In genomic region chr15:74269362-74270035, GRCh38 we compare ENCODE assay signal across 18 cellular contexts. TPM values are rescaled to one million over a fixed set of nuclear protein-coding genes. Genes with fewer than 3 reads are reported as not detected.
A peak's percentile ranks its signal among the peaks of the same experiment; 100 is the strongest.
DNase-seq lines count a peak whose midpoint lies in the region; ATAC-seq and TF ChIP-seq lines count a peak whose summit lies in the region.
"Had no signal": no experiment of that assay in that cellular context is flagged by ENCODE, and none has a peak within 500 bp of the region (broad histone marks: within the 10 kb centered on the region; RNA-seq: fewer than 3 reads in every experiment).

No MANE protein-coding gene starts in this region.

- H3K36me3 ChIP-seq in tibial nerve (no peaks in the 10 kb centered on the region), prostate gland (no peaks in the 10 kb centered on the region)
- H3K36me3 ChIP-seq: Peyer's patch had no signal

- H3K27ac ChIP-seq in tibial nerve = no peak overlapping the region
- H3K27ac ChIP-seq in prostate gland = no peak overlapping the region
- H3K27ac ChIP-seq: HL-60, Peyer's patch had no signal

- peak; percentile 62 for DNase-seq in COR-L47 (lab: John Stamatoyannopoulos, UW)
- peak; percentile 17 for DNase-seq in NCI-H1105 (lab: John Stamatoyannopoulos, UW)
- DNase-seq in NCI-H345 treated with DMSO at 0.1 percent for 48 hours (lab: John Stamatoyannopoulos, UW; ENCODE audit: unreplicated experiment) = peak; percentile 23
- no peak for DNase-seq in left colon
- DNase-seq in tibial nerve (ENCODE audit: low spot score in 2 of 2) = no peak
- DNase-seq in prostate gland (ENCODE audit: low spot score) = no peak
- DNase-seq: ACHN; CD4-positive, CD25-positive, alpha-beta regulatory T cell; HFFc6; MV-4-11; NCI-H187; NCI-H524 treated with DMSO at 0.1 percent for 48 hours; Peyer's patch; Right ventricle myocardium superior; T-helper 17 cell had no signal

- ATAC-seq in left colon (peak; percentile 62), GM18873 (IDR thresholded peaks at IDR 0.05; ENCODE audit: low FRiP score, unreplicated experiment) (no peak)
- ATAC-seq: SK-N-SH treated with all-trans-retinoic acid at 6 μM for 48 hours, T-helper 17 cell had no signal

- no peak for TF ChIP-seq EP300 in tibial nerve (IDR thresholded peaks at IDR 0.05)

- TF ChIP-seq POLR2A in tibial nerve (IDR thresholded peaks at IDR 0.05) (no peak), prostate gland (IDR thresholded peaks at IDR 0.05) (no peak)

- TF ChIP-seq CTCF in tibial nerve (IDR thresholded peaks at IDR 0.05) (no peak), prostate gland (IDR thresholded peaks at IDR 0.05) (no peak)

- H3K9me3 ChIP-seq in tibial nerve = no peaks in the 10 kb centered on the region
- H3K9me3 ChIP-seq in prostate gland = no peaks in the 10 kb centered on the region
- H3K9me3 ChIP-seq: Peyer's patch had no signal

- H3K4me3 ChIP-seq in tibial nerve (no peak overlapping the region), prostate gland (no peak overlapping the region)
- H3K4me3 ChIP-seq: Peyer's patch had no signal

- 89 to 93% methylated on average over 5 to 8 of the region's 8 CpGs for WGBS in tibial nerve, 2 donors
- 84% methylated on average over 8 of the region's 8 CpGs for WGBS in prostate gland

- H3K4me1 ChIP-seq in tibial nerve (no peaks in the 10 kb centered on the region), prostate gland (replicated peaks) (no peaks in the 10 kb centered on the region)
- H3K4me1 ChIP-seq: Peyer's patch had no signal

- H3K27me3 ChIP-seq in tibial nerve (peaks cover 0 to 32% of the 10 kb centered on the region in 2 donors), prostate gland (replicated peaks; ENCODE audit: insufficient read depth) (peaks cover 3% of the 10 kb centered on the region)
- H3K27me3 ChIP-seq: Peyer's patch had no signal

- intact Hi-C loops in left colon (cut with DNase I, micrococcal nuclease) = no loop called here
- intact Hi-C loops in prostate gland (cut with DNase I) = no loop called here

RNA-seq across cellular contexts. Expression of gene CCDC33, which starts 33.4 kb away (rescaled TPM):
- under 1 TPM in 1 of 2 donors, not detected in 1; 0.46 TPM for total RNA-seq in left colon
- total RNA-seq in tibial nerve = not detected
- total RNA-seq in prostate gland = 1 to 10 TPM in 1 of 2 donors, not detected in 1; 1.5 TPM
- total RNA-seq: CD4-positive, CD25-positive, alpha-beta regulatory T cell; Right ventricle myocardium superior; T-helper 17 cell had no signal

Comparison
In these comparisons a context has a peak if more than half of its experiments do, and no peak if none do; other contexts are left out.
1. DNase-seq: peak in COR-L47 (single experiment), NCI-H1105 (single experiment) and NCI-H345 treated with DMSO at 0.1 percent for 48 hours (single experiment); none in left colon (0 of 2), tibial nerve (0 of 2) and prostate gland (single experiment).